11 cellular contexts compared by ENCODE assay signal in genomic region chr2:48306409-48307284, GRCh38. TPM values are rescaled to one million over a fixed set of nuclear protein-coding genes. Genes with fewer than 3 reads are reported as not detected.
A peak's percentile ranks its signal among the peaks of the same experiment; 100 is the strongest.
DNase-seq lines count a peak whose midpoint lies in the region; ATAC-seq and TF ChIP-seq lines count a peak whose summit lies in the region.
"Had no signal": no experiment of that assay in that cellular context is flagged by ENCODE, and none has a peak within 500 bp of the region (broad histone marks: within the 10 kb centered on the region; RNA-seq: fewer than 3 reads in every experiment).

No MANE protein-coding gene starts in this region.

- H3K36me3 ChIP-seq in thoracic aorta: no peaks in the 10 kb centered on the region
- H3K36me3 ChIP-seq in effector memory CD4-positive, alpha-beta T cell (ENCODE audit: control insufficient read depth, insufficient read depth, low read length): no peaks in the 10 kb centered on the region

- peak; percentile 24 for DNase-seq in MV-4-11 (lab: John Stamatoyannopoulos, UW)
- peak; percentile 59 for DNase-seq in dedifferentiated amniotic fluid mesenchymal stem cell (ENCODE audit: extremely low spot score)
- DNase-seq in iris pigment epithelial cell (ENCODE audit: low read depth): peak; percentile 84
- no peak for DNase-seq in thoracic aorta (ENCODE audit: low spot score)
- no peak for DNase-seq in medulla oblongata (ENCODE audit: extremely low spot score)
- no peak for DNase-seq in effector memory CD4-positive, alpha-beta T cell
- DNase-seq: activated naive CD4-positive, alpha-beta T cell treated with anti-CD3 and anti-CD28 coated beads, Interleukin-2, amount 50 U/mL, for 16 hours; Calu3; retina; SK-N-SH had no signal

- no peak overlapping the region for H3K4me3 ChIP-seq in thoracic aorta
- H3K4me3 ChIP-seq in effector memory CD4-positive, alpha-beta T cell (ENCODE audit: insufficient read depth, low read depth, low read length, poor library complexity, severe bottlenecking): no peak overlapping the region

- no peaks in the 10 kb centered on the region for H3K9me3 ChIP-seq in thoracic aorta
- no peaks in the 10 kb centered on the region for H3K9me3 ChIP-seq in effector memory CD4-positive, alpha-beta T cell (ENCODE audit: control insufficient read depth, low read length)
- H3K9me3 ChIP-seq: SK-N-SH had no signal

- H3K4me1 ChIP-seq in thoracic aorta (ENCODE audit: control insufficient read depth in 1 of 2, low read depth in 2 of 2): peaks cover 4 to 23% of the 10 kb centered on the region in 2 donors
- H3K4me1 ChIP-seq in effector memory CD4-positive, alpha-beta T cell (ENCODE audit: control insufficient read depth, insufficient read depth, low read length, poor library complexity, severe bottlenecking): no peaks in the 10 kb centered on the region

- peak; percentile 60 for ATAC-seq in thoracic aorta (ENCODE audit: insufficient number of reproducible peaks, low FRiP score, low read depth)
- no peak for ATAC-seq in GM21381 (IDR thresholded peaks at IDR 0.05; ENCODE audit: unreplicated experiment)

- TF ChIP-seq CTCF in thoracic aorta (IDR thresholded peaks at IDR 0.05): no peak

- H3K27ac ChIP-seq in thoracic aorta: peak overlapping the region; percentile 81 to 84
- H3K27ac ChIP-seq in effector memory CD4-positive, alpha-beta T cell (ENCODE audit: insufficient read depth, low read length, poor library complexity, severe bottlenecking): no peak overlapping the region

- no peaks in the 10 kb centered on the region for H3K27me3 ChIP-seq in thoracic aorta (replicated peaks; ENCODE audit: insufficient read depth)
- H3K27me3 ChIP-seq in effector memory CD4-positive, alpha-beta T cell (replicated peaks; ENCODE audit: control insufficient read depth, insufficient read depth, low read length, poor library complexity, severe bottlenecking): no peaks in the 10 kb centered on the region

RNA-seq across cellular contexts. Expression of gene FOXN2, which starts 7.8 kb away (rescaled TPM):
- total RNA-seq in thoracic aorta: 10 to 100 TPM; 20.7 to 26.7 TPM

Comparison
In these comparisons a context has a peak if more than half of its experiments do, and no peak if none do; other contexts are left out.
1. DNase-seq: peak in MV-4-11 (single experiment), dedifferentiated amniotic fluid mesenchymal stem cell (single experiment) and iris pigment epithelial cell (single experiment); none in thoracic aorta (single experiment), medulla oblongata (single experiment) and effector memory CD4-positive, alpha-beta T cell (0 of 3).